Comparison of ENCODE assay signal across 1 cellular context in the genomic region with DNA sequence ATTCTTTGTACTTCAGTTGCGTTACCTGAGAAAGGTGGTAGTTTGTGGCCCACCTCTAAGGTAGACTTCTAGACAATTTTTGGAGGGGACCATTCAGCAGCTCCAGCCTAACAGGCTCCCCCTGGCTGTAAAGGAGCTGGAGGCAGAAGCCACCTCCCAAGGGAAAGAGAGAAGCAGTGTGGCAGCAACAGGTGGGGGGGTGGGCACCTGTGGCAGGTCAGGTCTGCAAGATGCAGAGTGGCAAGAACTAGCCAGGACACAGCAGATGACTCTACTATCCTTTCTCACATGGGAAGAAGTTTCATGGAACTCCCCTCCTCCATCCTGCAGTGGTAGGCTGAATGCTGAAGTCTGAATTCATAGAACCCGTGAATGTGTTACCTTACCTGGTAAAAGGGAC.
TF ChIP-seq lines count a peak whose summit lies in the region.

No MANE protein-coding gene starts in this region.

TF ChIP-seq in H1, 55 proteins besides CTCF, POLR2A, EP300 and RAD21:
- TF ChIP-seq E2F6 (IDR thresholded peaks at IDR 0.05) (no peak), POU5F1 (IDR thresholded peaks at IDR 0.05; ENCODE audit: low read depth, low read length) (no peak), CEBPB (IDR thresholded peaks at IDR 0.05; ENCODE audit: low read depth, low read length) (no peak), SP1 (IDR thresholded peaks at IDR 0.05; ENCODE audit: low read depth, low read length) (no peak), SP4 (IDR thresholded peaks at IDR 0.05; ENCODE audit: low read length) (no peak), JUN (IDR thresholded peaks at IDR 0.05; ENCODE audit: low read depth, low read length) (no peak), ATF3 (IDR thresholded peaks at IDR 0.05; ENCODE audit: insufficient read depth, low read depth, low read length) (no peak), TEAD4 (IDR thresholded peaks at IDR 0.05; ENCODE audit: low read depth, low read length) (no peak), CREB1 (IDR thresholded peaks at IDR 0.05) (no peak), KDM4A (IDR thresholded peaks at IDR 0.05; ENCODE audit: low read depth, low read length, severe bottlenecking) (no peak), JUND (IDR thresholded peaks at IDR 0.05; ENCODE audit: low read length) (no peak), HDAC2 (IDR thresholded peaks at IDR 0.05; ENCODE audit: borderline replicate concordance in 1 of 2, low read depth in 2 of 2, low read length in 2 of 2) (no peak), KDM5A (IDR thresholded peaks at IDR 0.05; ENCODE audit: low read length) (no peak), EGR1 (IDR thresholded peaks at IDR 0.05; ENCODE audit: borderline replicate concordance, low read depth, low read length) (no peak), TCF12 (IDR thresholded peaks at IDR 0.05; ENCODE audit: low read depth, low read length) (no peak), CBX5 (IDR thresholded peaks at IDR 0.05; ENCODE audit: low read depth, low read length) (no peak), POLR2AphosphoS5 (IDR thresholded peaks at IDR 0.05; ENCODE audit: low read depth, low read length) (no peak), NRF1 (IDR thresholded peaks at IDR 0.05; ENCODE audit: low read depth, low read length) (no peak), RXRA (IDR thresholded peaks at IDR 0.05; ENCODE audit: insufficient read depth, low read depth, low read length) (no peak)
- TF ChIP-seq, protein P1, sequence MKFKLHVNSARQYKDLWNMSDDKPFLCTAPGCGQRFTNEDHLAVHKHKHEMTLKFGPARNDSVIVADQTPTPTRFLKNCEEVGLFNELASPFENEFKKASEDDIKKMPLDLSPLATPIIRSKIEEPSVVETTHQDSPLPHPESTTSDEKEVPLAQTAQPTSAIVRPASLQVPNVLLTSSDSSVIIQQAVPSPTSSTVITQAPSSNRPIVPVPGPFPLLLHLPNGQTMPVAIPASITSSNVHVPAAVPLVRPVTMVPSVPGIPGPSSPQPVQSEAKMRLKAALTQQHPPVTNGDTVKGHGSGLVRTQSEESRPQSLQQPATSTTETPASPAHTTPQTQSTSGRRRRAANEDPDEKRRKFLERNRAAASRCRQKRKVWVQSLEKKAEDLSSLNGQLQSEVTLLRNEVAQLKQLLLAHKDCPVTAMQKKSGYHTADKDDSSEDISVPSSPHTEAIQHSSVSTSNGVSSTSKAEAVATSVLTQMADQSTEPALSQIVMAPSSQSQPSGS (IDR thresholded peaks at IDR 0.05; ENCODE audit: low read length), result no peak
